22 cellular contexts compared by ENCODE assay signal in the genomic region with DNA sequence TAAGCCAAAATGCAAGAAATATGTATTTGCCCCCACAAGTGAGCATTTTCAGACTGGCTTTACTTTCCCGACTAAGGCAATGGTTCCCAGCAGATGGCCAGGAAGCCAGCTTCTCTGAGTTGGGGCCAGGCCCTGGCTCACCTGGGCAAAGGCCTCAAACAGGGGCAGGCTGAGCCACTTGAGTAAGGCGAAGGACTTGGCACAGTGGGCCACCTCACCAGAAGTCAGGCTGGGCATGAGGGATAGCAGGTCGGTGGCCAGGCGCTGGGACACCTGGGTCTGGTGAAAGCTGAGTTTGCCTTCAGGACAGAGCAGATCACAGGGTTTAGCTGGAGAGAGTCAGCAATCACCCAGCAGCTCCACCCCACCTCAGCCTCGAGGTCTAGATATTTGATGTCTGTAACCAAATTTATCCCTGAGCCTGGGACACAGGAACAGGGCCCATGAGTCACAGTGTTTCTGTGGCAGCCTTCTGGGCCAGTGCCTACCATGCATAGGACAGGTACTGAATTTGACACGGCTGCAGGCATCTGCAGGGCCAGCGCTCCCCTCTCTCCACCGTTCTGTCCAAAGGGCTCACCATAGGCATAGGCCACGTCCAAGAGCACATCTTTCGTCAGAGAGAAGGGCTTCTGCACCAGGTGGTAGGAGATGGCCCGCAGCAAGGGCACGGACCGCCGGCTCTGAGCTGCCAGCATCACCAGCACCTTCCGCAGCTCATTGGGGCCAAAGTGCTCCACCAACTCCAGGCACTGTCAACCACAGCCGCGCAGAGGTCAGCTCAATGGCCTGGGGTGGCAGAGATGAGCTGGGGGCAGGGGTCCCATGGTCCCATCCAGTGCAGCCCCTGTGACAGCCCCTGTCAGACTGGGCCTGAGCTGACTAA. TPM values are rescaled to one million over a fixed set of nuclear protein-coding genes. Genes with fewer than 3 reads are reported as not detected.
"Had no signal": no experiment of that assay in that cellular context is flagged by ENCODE, and none has a peak within 500 bp of the region (broad histone marks: within the 10 kb centered on the region; RNA-seq: fewer than 3 reads in every experiment).

No MANE protein-coding gene starts in this region.

- DNase-seq: activated CD4-positive, alpha-beta T cell treated with anti-CD3 and anti-CD28 coated beads, Interleukin-2, amount 50 U/mL, for 48 hours; activated gamma-delta T cell; activated naive CD8-positive, alpha-beta T cell treated with anti-CD3 and anti-CD28 coated beads for 36 hours; amniotic stem cell; body of pancreas; caudate nucleus; dorsolateral prefrontal cortex; foreskin melanocyte; mesendoderm; natural killer cell; stimulated activated CD4-positive, alpha-beta T cell treated with anti-CD3 and anti-CD28 coated beads, Interleukin-1b, Interleukin-23, amount 100 ng/mL, for 48 hours; stimulated activated CD8-positive, alpha-beta memory T cell treated with anti-CD3 and anti-CD28 coated beads, Interleukin-4, amount 100 ng/mL, for 48 hours; stomach; T-helper 2 cell; testis had no signal

- H3K27ac Mint-ChIP-seq: activated naive CD8-positive, alpha-beta T cell treated with anti-CD3 and anti-CD28 coated beads for 36 hours; natural killer cell; type B pancreatic cell had no signal

- H3K27me3 ChIP-seq: body of pancreas, dorsolateral prefrontal cortex, ovary, stomach, testis had no signal

- H3K27ac ChIP-seq: body of pancreas, dorsolateral prefrontal cortex, ovary, stomach, testis, VCaP had no signal

- H3K4me3 Mint-ChIP-seq: activated naive CD8-positive, alpha-beta T cell treated with anti-CD3 and anti-CD28 coated beads for 36 hours; natural killer cell; type B pancreatic cell had no signal

- H3K36me3 ChIP-seq: ovary had no signal

- H3K4me3 ChIP-seq: body of pancreas, dorsolateral prefrontal cortex, ovary, stomach, testis had no signal

- H3K36me3 Mint-ChIP-seq: natural killer cell had no signal

- H3K9me3 ChIP-seq: body of pancreas, ovary, stomach, testis had no signal

- FAIRE-seq: colon had no signal

- H3K27me3 Mint-ChIP-seq: activated naive CD8-positive, alpha-beta T cell treated with anti-CD3 and anti-CD28 coated beads for 36 hours; type B pancreatic cell had no signal

- H3K9me3 Mint-ChIP-seq: activated naive CD8-positive, alpha-beta T cell treated with anti-CD3 and anti-CD28 coated beads for 36 hours; natural killer cell; type B pancreatic cell had no signal

- ATAC-seq: body of pancreas, natural killer cell had no signal

RNA-seq across cellular contexts. Expression of a gene that starts 53.4 kb away (rescaled TPM):
- total RNA-seq: activated naive CD8-positive, alpha-beta T cell treated with anti-CD3 and anti-CD28 coated beads for 36 hours; epithelial cell of proximal tubule; kidney epithelial cell; natural killer cell; SK-MEL-5 had no signal
